8 cellular contexts compared by ENCODE assay signal in genomic region chr2:169694113-169694893, GRCh38. TPM values are rescaled to one million over a fixed set of nuclear protein-coding genes. Genes with fewer than 3 reads are reported as not detected.
DNase-seq lines count a peak whose midpoint lies in the region; ATAC-seq and TF ChIP-seq lines count a peak whose summit lies in the region.

A gene with protein sequence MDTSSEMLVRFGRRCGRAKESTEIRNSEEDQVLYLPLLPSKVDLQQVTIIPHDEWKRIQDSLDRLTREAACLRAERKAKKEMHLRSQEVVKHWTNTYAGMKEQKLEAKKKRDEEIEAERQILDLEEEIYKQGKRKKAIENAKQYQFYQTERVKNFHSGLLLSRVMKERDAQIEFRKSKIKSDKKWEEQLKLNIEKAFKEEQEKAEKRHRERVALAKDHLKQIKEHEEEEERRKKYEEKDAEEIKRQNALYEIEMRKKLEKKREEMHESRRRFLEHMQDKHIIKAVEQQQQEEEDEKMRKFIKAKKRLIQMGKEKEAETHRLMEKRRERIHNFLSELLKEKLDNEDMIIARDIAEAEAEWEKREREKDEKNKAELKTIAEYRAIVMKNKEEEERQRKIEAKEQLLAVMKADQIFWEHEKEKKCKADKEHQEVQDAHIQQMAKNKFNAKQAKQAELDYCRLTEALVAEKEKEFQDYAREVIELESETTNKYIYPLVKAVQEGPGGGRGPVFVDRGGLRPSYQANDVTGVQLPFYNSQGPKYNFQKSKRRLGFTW (minus strand): TSS chr2:169694405. CDS start chr2:169694327, 78 bp downstream.
TSS of gene PHOSPHO2 (plus strand) at chr2:169694469. CDS start at chr2:169700972, 6,503 bp downstream.

- H3K4me3 ChIP-seq in fibroblast of mammary gland (ENCODE audit: control insufficient read depth, low read depth, low read length), result peak within 1 kb of the TSS; percentile 76
- H3K4me3 ChIP-seq in naive thymus-derived CD4-positive, alpha-beta T cell (ENCODE audit: low read length), result peak within 1 kb of the TSS; percentile 61

- no peaks in the 10 kb centered on the region for H3K27me3 Mint-ChIP-seq in activated T-helper 17 cell treated with anti-CD3 and anti-CD28 coated beads, Interleukin-2, amount 50 U/mL, for 72 hours
- H3K27me3 Mint-ChIP-seq in naive thymus-derived CD4-positive, alpha-beta T cell, result peaks cover 0 to 30% (median 10%) of the 10 kb centered on the region in 5 donors
- H3K27me3 Mint-ChIP-seq in stimulated activated memory B cell treated with anti-CD40 and anti-IgM and Interleukin-4, amounts not matched to agents 10 μg/mL and 1 μg/mL and 100 μg/mL, for 72 hours, result peaks cover 20% of the 10 kb centered on the region

- peak within 1 kb of the TSS; percentile 97 for H3K27ac Mint-ChIP-seq in activated T-helper 17 cell treated with anti-CD3 and anti-CD28 coated beads, Interleukin-2, amount 50 U/mL, for 72 hours
- peak within 1 kb of the TSS; percentile 88 to 100 (median 99) for H3K27ac Mint-ChIP-seq in naive thymus-derived CD4-positive, alpha-beta T cell
- H3K27ac Mint-ChIP-seq in stimulated activated memory B cell treated with anti-CD40 and anti-IgM and Interleukin-4, amounts not matched to agents 10 μg/mL and 1 μg/mL and 100 μg/mL, for 72 hours, result peak within 1 kb of the TSS; percentile 85

- no peaks in the 10 kb centered on the region for H3K9me3 ChIP-seq in naive thymus-derived CD4-positive, alpha-beta T cell (ENCODE audit: control insufficient read depth in 2 of 3, low read length in 3 of 3)

- POLR2A ChIA-PET in naive thymus-derived CD4-positive, alpha-beta T cell (lab: Charles Lee), result interaction anchor here (0.7 to 2.5 kb wide), 3 partner anchors 104 to 111 kb away, joined by 3 to 8 read pairs (median 3); partner anchors contain the start of gene SSB

- H3K27me3 ChIP-seq in naive thymus-derived CD4-positive, alpha-beta T cell (ENCODE audit: control insufficient read depth in 2 of 2, insufficient read depth in 2 of 2, low read length in 2 of 2), result no peaks in the 10 kb centered on the region

- H3K9me3 Mint-ChIP-seq in activated T-helper 17 cell treated with anti-CD3 and anti-CD28 coated beads, Interleukin-2, amount 50 U/mL, for 72 hours, result no peaks in the 10 kb centered on the region
- peaks cover 0 to 25% (median 14%) of the 10 kb centered on the region in 11 donors for H3K9me3 Mint-ChIP-seq in naive thymus-derived CD4-positive, alpha-beta T cell
- H3K9me3 Mint-ChIP-seq in stimulated activated memory B cell treated with anti-CD40 and anti-IgM and Interleukin-4, amounts not matched to agents 10 μg/mL and 1 μg/mL and 100 μg/mL, for 72 hours, result peaks cover 9% of the 10 kb centered on the region

- peaks cover 8% of the 10 kb centered on the region for H3K4me1 Mint-ChIP-seq in activated T-helper 17 cell treated with anti-CD3 and anti-CD28 coated beads, Interleukin-2, amount 50 U/mL, for 72 hours
- peaks cover 5 to 22% (median 18%) of the 10 kb centered on the region in 7 donors for H3K4me1 Mint-ChIP-seq in naive thymus-derived CD4-positive, alpha-beta T cell
- peaks cover 11% of the 10 kb centered on the region for H3K4me1 Mint-ChIP-seq in stimulated activated memory B cell treated with anti-CD40 and anti-IgM and Interleukin-4, amounts not matched to agents 10 μg/mL and 1 μg/mL and 100 μg/mL, for 72 hours

- H3K36me3 Mint-ChIP-seq in activated T-helper 17 cell treated with anti-CD3 and anti-CD28 coated beads, Interleukin-2, amount 50 U/mL, for 72 hours (ENCODE audit: low read depth), result peaks cover 8% of the 10 kb centered on the region
- H3K36me3 Mint-ChIP-seq in naive thymus-derived CD4-positive, alpha-beta T cell, result peaks cover 3 to 20% (median 15%) of the 10 kb centered on the region in 5 donors
- H3K36me3 Mint-ChIP-seq in stimulated activated memory B cell treated with anti-CD40 and anti-IgM and Interleukin-4, amounts not matched to agents 10 μg/mL and 1 μg/mL and 100 μg/mL, for 72 hours, result peaks cover 23% of the 10 kb centered on the region

- CTCF ChIA-PET in naive thymus-derived CD4-positive, alpha-beta T cell (lab: Charles Lee), result interaction anchor here (1.0 kb wide), 1 partner anchor 131 kb away, joined by 4 read pairs; no protein-coding TSS in a partner anchor

- H3K4me1 ChIP-seq in naive thymus-derived CD4-positive, alpha-beta T cell (ENCODE audit: control insufficient read depth in 2 of 2, insufficient read depth in 2 of 2, low read length in 2 of 2), result peaks cover 5 to 6% of the 10 kb centered on the region in 2 donors

- ATAC-seq in activated T-helper 17 cell treated with anti-CD3 and anti-CD28 coated beads, Interleukin-2, amount 50 U/mL, for 72 hours (replicated peaks), result peak; percentile 99
- peak; percentile 96 for ATAC-seq in naive thymus-derived CD4-positive, alpha-beta T cell
- peak; percentile 100 for ATAC-seq in stimulated activated memory B cell treated with anti-CD40 and anti-IgM and Interleukin-4, amounts not matched to agents 10 μg/mL and 1 μg/mL and 100 μg/mL, for 72 hours

- intact Hi-C loops in naive thymus-derived CD4-positive, alpha-beta T cell (cut with micrococcal nuclease), result loop anchor here (1.0 to 5.0 kb wide), 12 partner anchors 38 to 1740 kb away; partner anchors contain the start of genes BBS5 (in 2 of the 2), FASTKD1 (in 2 of the 2), PPIG (in 2 of the 2) and UBR3 (in 2 of the 2)

- DNase-seq in EH (ENCODE audit: low read depth) (peak; percentile 97), GOT3 (lab: John Stamatoyannopoulos, UW) (peak; percentile 93), LHCN-M2 (ENCODE audit: low read depth) (peak; percentile 95), RPMI7951 (ENCODE audit: low read depth) (peak; percentile 97), fibroblast of mammary gland (ENCODE audit: low read depth) (peak; percentile 93)
- DNase-seq in naive thymus-derived CD4-positive, alpha-beta T cell, result peak; percentile 96 to 99 (median 98)

- no peaks in the 10 kb centered on the region for H3K36me3 ChIP-seq in naive thymus-derived CD4-positive, alpha-beta T cell (ENCODE audit: control insufficient read depth in 2 of 3, insufficient read depth in 3 of 3, low read length in 3 of 3)

- peak within 1 kb of the TSS; percentile 90 for H3K4me3 Mint-ChIP-seq in activated T-helper 17 cell treated with anti-CD3 and anti-CD28 coated beads, Interleukin-2, amount 50 U/mL, for 72 hours
- H3K4me3 Mint-ChIP-seq in naive thymus-derived CD4-positive, alpha-beta T cell, result peak within 1 kb of the TSS; percentile 86 to 98 (median 90)
- peak within 1 kb of the TSS; percentile 90 for H3K4me3 Mint-ChIP-seq in stimulated activated memory B cell treated with anti-CD40 and anti-IgM and Interleukin-4, amounts not matched to agents 10 μg/mL and 1 μg/mL and 100 μg/mL, for 72 hours

- no peak for TF ChIP-seq CTCF in fibroblast of mammary gland (conservative IDR thresholded peaks at IDR 0.05; ENCODE audit: control insufficient read depth, insufficient read depth, low read depth, low read length)

- peak within 1 kb of the TSS; percentile 87 for H3K27ac ChIP-seq in naive thymus-derived CD4-positive, alpha-beta T cell (ENCODE audit: low read depth, low read length)

RNA-seq across cellular contexts. Expression of the first gene that starts in this region (rescaled TPM):
- total RNA-seq in LHCN-M2 (2014; rRNA removed), result not detected in 2 replicates
- polyA plus RNA-seq in LHCN-M2 (2012), result not detected
- not detected in 2 replicates for total RNA-seq in RPMI7951 (2014; rRNA removed; shearing (Covaris generic))
- not detected for total RNA-seq in activated T-helper 17 cell treated with anti-CD3 and anti-CD28 coated beads, Interleukin-2, amount 50 U/mL, for 72 hours
- 1 to 10 TPM in 2 of 5 experiments, not detected in 3; 1.0 to 3.6 TPM for total RNA-seq in naive thymus-derived CD4-positive, alpha-beta T cell
- not detected for polyA plus RNA-seq in naive thymus-derived CD4-positive, alpha-beta T cell

RNA-seq across cellular contexts. Expression of gene PHOSPHO2, which starts in this region (rescaled TPM):
- total RNA-seq in LHCN-M2 (2014; rRNA removed), result 2.1 TPM in 2 replicates
- 1.4 TPM for polyA plus RNA-seq in LHCN-M2 (2012)
- 2.5 and 6.5 TPM in 2 replicates for total RNA-seq in RPMI7951 (2014; rRNA removed; shearing (Covaris generic))
- 1 to 10 TPM; 2.9 to 4.3 TPM for total RNA-seq in activated T-helper 17 cell treated with anti-CD3 and anti-CD28 coated beads, Interleukin-2, amount 50 U/mL, for 72 hours
- 1 to 10 TPM; 4.5 to 9.5 (median 7.5) TPM for total RNA-seq in naive thymus-derived CD4-positive, alpha-beta T cell
- polyA plus RNA-seq in naive thymus-derived CD4-positive, alpha-beta T cell, result 1 to 10 TPM; 3.5 to 8.4 TPM

Comparison
In these comparisons a context has a peak if more than half of its experiments do, and no peak if none do; other contexts are left out.
1. Peak in every context shown above with its lines: DNase-seq, ATAC-seq, H3K4me3 ChIP-seq and H3K27ac ChIP-seq.